Comparison of ENCODE assay signal across 11 cellular contexts in genomic region chr17:32267690-32268205, GRCh38. TPM values are rescaled to one million over a fixed set of nuclear protein-coding genes. Genes with fewer than 3 reads are reported as not detected.
DNase-seq lines count a peak whose midpoint lies in the region; ATAC-seq and TF ChIP-seq lines count a peak whose summit lies in the region.
"Had no signal": no experiment of that assay in that cellular context is flagged by ENCODE, and none has a peak within 500 bp of the region (broad histone marks: within the 10 kb centered on the region; RNA-seq: fewer than 3 reads in every experiment).

No MANE protein-coding gene starts in this region.

- ATAC-seq in right lobe of liver (peak; percentile 40 to 57 (median 44)), HG02642 (IDR thresholded peaks at IDR 0.05; ENCODE audit: poor library complexity, unreplicated experiment) (no peak)
- ATAC-seq: body of pancreas had no signal

- peak overlapping the region; percentile 68; the same call in 1 of the 2 replicates for H3K4me3 ChIP-seq in HUES48 (ENCODE audit: low read depth, low read length)
- H3K4me3 ChIP-seq in right lobe of liver, result no peak overlapping the region
- H3K4me3 ChIP-seq: body of pancreas had no signal

- H3K36me3 ChIP-seq in HUES48 (ENCODE audit: control insufficient read depth, insufficient read depth, low read length) (no peaks in the 10 kb centered on the region), right lobe of liver (no peaks in the 10 kb centered on the region)

- H3K9ac ChIP-seq in HUES48 (ENCODE audit: low read depth, low read length), result no peak overlapping the region

- TF ChIP-seq CTCF in right lobe of liver (IDR thresholded peaks at IDR 0.05) (no peak), GM10248 (IDR thresholded peaks at IDR 0.05; ENCODE audit: control extremely low read depth, extremely low read depth, low read depth, missing control alignments) (no peak)

- CTCF ChIA-PET in GM10248 (lab: Yijun Ruan, JAX), result interaction anchor here (1.3 kb wide), 1 partner anchor 14 kb away, joined by 4 read pairs; no protein-coding TSS in a partner anchor

- H3K9me3 ChIP-seq in HUES48 (ENCODE audit: control insufficient read depth, insufficient read depth, low read length) (no peaks in the 10 kb centered on the region), right lobe of liver (no peaks in the 10 kb centered on the region)
- H3K9me3 ChIP-seq: body of pancreas had no signal

- POLR2A ChIA-PET in GM10248 (lab: Yijun Ruan, JAX), result no interaction called here

- H3K27me3 ChIP-seq in HUES48 (ENCODE audit: control insufficient read depth, insufficient read depth, low read length) (peaks cover 54% of the 10 kb centered on the region), right lobe of liver (no peaks in the 10 kb centered on the region)

- H3K27ac ChIP-seq in HUES48 (ENCODE audit: low read depth, low read length) (no peak overlapping the region), right lobe of liver (no peak overlapping the region)
- H3K27ac ChIP-seq: body of pancreas, SK-N-MC had no signal

- DNase-seq in AG20443 (ENCODE audit: low spot score) (peak; percentile 52), right lobe of liver (no peak), NCI-H2107 (lab: John Stamatoyannopoulos, UW) (no peak), GM10248 (ENCODE audit: extremely low spot score) (no peak), Ammon's horn (ENCODE audit: low spot score) (no peak)
- DNase-seq in activated naive CD4-positive, alpha-beta T cell treated with anti-CD3 and anti-CD28 coated beads, Interleukin-2, amount 50 U/mL, for 16 hours, result peak; percentile 26
- DNase-seq: DND-41 had no signal

- H3K4me1 ChIP-seq in HUES48 (ENCODE audit: control insufficient read depth, insufficient read depth, low read length) (peaks cover 42% of the 10 kb centered on the region), right lobe of liver (peaks cover 0 to 17% (median 5%) of the 10 kb centered on the region in 4 donors)

- 20% methylated on average over 5 of the region's 10 CpGs for WGBS in right lobe of liver (ENCODE audit: insufficient coverage, low coverage, low lambda C conversion rate, missing lambda C conversion rate)

- no peak for TF ChIP-seq POLR2A in right lobe of liver (IDR thresholded peaks at IDR 0.05)

- intact Hi-C loops in right lobe of liver (cut with DNase I), result no loop called here

RNA-seq across cellular contexts. Expression of gene RHBDL3, which starts 2.1 kb away (rescaled TPM):
- total RNA-seq in right lobe of liver, result under 1 TPM in 2 of 6 experiments, not detected in 4; 0.04 to 0.09 TPM

Comparison
In these comparisons a context has a peak if more than half of its experiments do, and no peak if none do; other contexts are left out.
1. DNase-seq: peak in AG20443 (single experiment) and activated naive CD4-positive, alpha-beta T cell treated with anti-CD3 and anti-CD28 coated beads, Interleukin-2, amount 50 U/mL, for 16 hours (single experiment); none in right lobe of liver (0 of 3), NCI-H2107 (single experiment), GM10248 (single experiment) and Ammon's horn (single experiment).